In the genomic region with DNA sequence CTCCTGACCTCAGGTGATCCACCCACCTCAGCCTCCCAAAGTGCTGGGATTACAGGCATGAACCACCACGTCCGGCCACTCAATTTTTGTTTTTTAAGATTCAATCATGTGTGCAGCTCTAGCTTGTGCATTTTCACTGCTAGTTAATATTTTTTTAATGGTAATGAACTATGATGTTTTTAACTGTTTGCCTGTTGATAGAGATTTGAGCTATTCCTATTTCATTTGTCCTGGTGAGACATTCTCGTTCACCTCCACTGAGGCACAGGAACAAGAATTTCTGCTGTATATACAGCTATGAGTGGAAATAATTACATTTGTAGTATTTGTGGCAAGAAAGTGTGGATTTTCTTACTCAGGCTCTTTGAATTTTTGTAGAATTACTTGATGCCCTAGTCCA, we compare ENCODE assay signal across 7 cellular contexts.
"Had no signal": no experiment of that assay in that cellular context is flagged by ENCODE, and none has a peak within 500 bp of the region (broad histone marks: within the 10 kb centered on the region; RNA-seq: fewer than 3 reads in every experiment).

No MANE protein-coding gene starts in this region.

- H3K9me3 Mint-ChIP-seq: HFFc6, IgD-negative memory B cell had no signal

- H3K36me3 Mint-ChIP-seq: IgD-negative memory B cell had no signal

- H3K4me3 ChIP-seq: GM23248, HAP-1 had no signal

- H3K9ac ChIP-seq: GM23248 had no signal

- H3K36me3 ChIP-seq: HAP-1 had no signal

- H3K27ac ChIP-seq: GM23248, HL-60 had no signal

- H3K27me3 Mint-ChIP-seq: IgD-negative memory B cell had no signal

- H3K9me3 ChIP-seq: HAP-1 had no signal

- H3K4me1 Mint-ChIP-seq: IgD-negative memory B cell had no signal

- H3K4me3 Mint-ChIP-seq: HFFc6, IgD-negative memory B cell had no signal

- H3K27ac Mint-ChIP-seq: HFFc6, IgD-negative memory B cell had no signal

- DNase-seq: GM23248, GOT3, H7, HFFc6 had no signal

- H2AFZ ChIP-seq: GM23248 had no signal
